8 cellular contexts compared by ENCODE assay signal in the genomic region with DNA sequence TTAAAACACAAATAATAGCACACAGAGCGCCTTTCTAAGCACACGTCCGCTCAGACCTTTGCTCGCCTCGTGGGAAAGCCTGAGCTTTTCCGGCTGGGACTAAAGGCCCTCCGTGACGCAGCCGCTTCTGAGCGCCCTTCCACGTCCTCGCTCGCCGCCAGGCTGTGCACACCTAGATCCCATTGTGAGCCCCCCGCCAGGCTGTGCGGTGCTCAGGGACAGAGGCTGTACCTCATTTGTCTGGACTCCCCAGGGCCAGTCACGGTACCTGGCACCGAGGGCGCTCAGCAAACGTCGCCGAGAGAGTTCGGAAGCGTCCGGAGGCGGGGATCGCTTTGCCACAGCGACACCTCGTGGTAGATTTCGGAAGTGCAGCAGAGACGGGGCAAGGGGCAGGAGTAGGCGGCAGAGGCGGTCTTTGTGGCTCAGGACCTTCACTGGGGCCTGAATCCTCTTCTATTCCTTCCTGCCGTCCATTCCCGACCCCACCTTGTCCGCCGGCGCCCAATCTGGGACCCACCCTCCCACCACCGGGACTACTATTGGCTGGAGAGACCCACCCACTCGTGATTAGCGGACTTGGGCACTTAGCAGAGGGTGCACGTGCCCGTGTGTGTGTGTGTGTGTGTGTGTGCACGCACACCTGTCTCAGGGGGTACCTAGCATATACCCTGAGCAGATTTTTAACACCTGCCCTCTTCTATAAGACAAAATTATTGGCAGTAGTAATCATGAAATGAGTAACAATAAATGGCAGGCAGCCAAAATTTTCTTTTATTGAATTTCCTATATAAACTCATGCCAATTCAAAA.
DNase-seq lines count a peak whose midpoint lies in the region; ATAC-seq and TF ChIP-seq lines count a peak whose summit lies in the region.

No MANE protein-coding gene starts in this region.

- no peak for TF ChIP-seq POLR2A in sigmoid colon (IDR thresholded peaks at IDR 0.05)

- intact Hi-C loops in sigmoid colon (cut with DNase I): loop anchor here (1.0 to 10.0 kb wide), 2 partner anchors 72 to 226 kb away; no protein-coding TSS in a partner anchor

- peak overlapping the region; percentile 35 for H3K4me3 ChIP-seq in iPS-11a (ENCODE audit: low read depth, low read length)
- peak overlapping the region in 3 of 4 donors; percentile 35 to 42 (median 39) for H3K4me3 ChIP-seq in sigmoid colon

- H3K27ac ChIP-seq in sigmoid colon: no peak overlapping the region

- WGBS in sigmoid colon, 2 donors: 1 to 4% methylated on average over 44 of the region's 44 CpGs

- peak; percentile 87 for ATAC-seq in HG02678 (IDR thresholded peaks at IDR 0.05; ENCODE audit: unreplicated experiment)
- ATAC-seq in HG03280 (IDR thresholded peaks at IDR 0.05; ENCODE audit: unreplicated experiment): no peak

- H3K9me3 ChIP-seq in sigmoid colon: no peaks in the 10 kb centered on the region

- H3K36me3 ChIP-seq in sigmoid colon: no peaks in the 10 kb centered on the region

- TF ChIP-seq CTCF in GM12872 (IDR thresholded peaks at IDR 0.05; ENCODE audit: insufficient read depth, low read depth, low read length): peak; percentile 99
- peak; percentile 91 to 99 (median 98) for TF ChIP-seq CTCF in sigmoid colon (IDR thresholded peaks at IDR 0.05)

- H3K27me3 ChIP-seq in sigmoid colon: peaks cover 0 to 5% (median 0%) of the 10 kb centered on the region in 3 donors

- no peak for TF ChIP-seq EP300 in sigmoid colon (IDR thresholded peaks at IDR 0.05)

- DNase-seq in NCI-H146 treated with DMSO at 0.1 percent for 48 hours (lab: John Stamatoyannopoulos, UW; ENCODE audit: unreplicated experiment) (peak; percentile 34), T1000 (lab: John Stamatoyannopoulos, UW) (peak; percentile 56), astrocyte of the hippocampus (ENCODE audit: low read depth, low spot score) (peak; percentile 93), sigmoid colon (peak; percentile 86)

- H3K4me1 ChIP-seq in sigmoid colon: peaks cover 0 to 10% (median 6%) of the 10 kb centered on the region in 4 donors

Comparison
In these comparisons a context has a peak if more than half of its experiments do, and no peak if none do; other contexts are left out.
1. DNase-seq: peak in every context shown above with its lines; median percentile 93 in astrocyte of the hippocampus; 86 in sigmoid colon; 56 in T1000; 34 in NCI-H146 treated with DMSO at 0.1 percent for 48 hours.